24 cellular contexts compared by ENCODE assay signal in genomic region chr12:104581000-104581570, GRCh38.
A peak's percentile ranks its signal among the peaks of the same experiment; 100 is the strongest.
DNase-seq lines count a peak whose midpoint lies in the region; ATAC-seq and TF ChIP-seq lines count a peak whose summit lies in the region.
"Had no signal": no experiment of that assay in that cellular context is flagged by ENCODE, and none has a peak within 500 bp of the region (broad histone marks: within the 10 kb centered on the region; RNA-seq: fewer than 3 reads in every experiment).

No MANE protein-coding gene starts in this region.

- CTCF ChIA-PET in activated B cell treated with CpG ODN at 0.5 μM for 24 hours (lab: Charles Lee) (interaction anchor here (1.2 to 1.8 kb wide), 2 partner anchors 10 to 199 kb away, joined by 4 to 6 read pairs; no protein-coding TSS in a partner anchor), RWPE1 (lab: Yijun Ruan, JAX) (interaction anchor here (0.6 to 0.7 kb wide), 2 partner anchors 165 to 199 kb away, joined by 3 to 7 read pairs; no protein-coding TSS in a partner anchor)

- H3K4me3 ChIP-seq in BLaER1 treated with 17β-estradiol and CSF1 and Interleukin-3, amounts not matched to agents 10 nM and 100 nM, result no peak overlapping the region
- peak overlapping the region; percentile 34; the same call in 1 of the 2 replicates for H3K4me3 ChIP-seq in GM08714 (ENCODE audit: low read length)
- H3K4me3 ChIP-seq: GM23338, heart left ventricle, left lung, Peyer's patch had no signal

- H3K4me2 ChIP-seq in BLaER1 treated with 17β-estradiol and CSF1 and Interleukin-3, amounts not matched to agents 10 nM and 100 nM, result peak overlapping the region; percentile 48 to 83 (median 69); a peak in 19 of 22 replicates
- H3K4me2 ChIP-seq: GM23338 had no signal

- TF ChIP-seq CTCF in activated B cell treated with CpG ODN at 0.5 μM for 24 hours (IDR thresholded peaks at IDR 0.05) (no peak), RWPE1 (conservative IDR thresholded peaks at IDR 0.05; ENCODE audit: low read depth) (no peak)

- H3K4me1 Mint-ChIP-seq in activated B cell treated with CpG ODN at 0.5 μM for 24 hours (peaks cover 93% of the 10 kb centered on the region), naive B cell (peaks cover 59 to 95% (median 93%) of the 10 kb centered on the region in 3 donors)

- peaks cover 73 to 91% (median 86%) of the 10 kb centered on the region in 10 experiments for H3K4me1 ChIP-seq in BLaER1 treated with 17β-estradiol and CSF1 and Interleukin-3, amounts not matched to agents 10 nM and 100 nM
- H3K4me1 ChIP-seq: parathyroid adenoma had no signal

- DNase-seq in activated B cell treated with CpG ODN at 0.5 μM for 24 hours, result no peak
- no peak for DNase-seq in naive B cell
- no peak for DNase-seq in effector CD4-positive, alpha-beta T cell
- DNase-seq in RWPE1 (ENCODE audit: low spot score), result no peak
- DNase-seq: activated CD4-positive, alpha-beta T cell treated with anti-CD3 and anti-CD28 coated beads, Interleukin-2, amount 50 U/mL, for 4 hours; amygdala; DMS79; heart left ventricle; left lung; midbrain; NCI-H1092 treated with DMSO at 0.1 percent for 48 hours; NCI-H1930; NCI-H226; nephron progenitor cell; Peyer's patch; right cardiac atrium; substantia nigra; WERI-Rb-1 had no signal

- peak overlapping the region in 4 of 11 experiments; percentile 1 to 56 (median 14); a peak in 2 of 22 replicates for H3K27ac ChIP-seq in BLaER1 treated with 17β-estradiol and CSF1 and Interleukin-3, amounts not matched to agents 10 nM and 100 nM
- H3K27ac ChIP-seq in RWPE1, result no peak overlapping the region
- H3K27ac ChIP-seq: left lung, parathyroid adenoma, WERI-Rb-1 had no signal

- peaks cover 0 to 29% (median 15%) of the 10 kb centered on the region in 11 experiments; a peak in 14 of 22 replicates for H3K36me3 ChIP-seq in BLaER1 treated with 17β-estradiol and CSF1 and Interleukin-3, amounts not matched to agents 10 nM and 100 nM
- H3K36me3 ChIP-seq: heart left ventricle, left lung, Peyer's patch, WERI-Rb-1 had no signal

- H3K9ac ChIP-seq in BLaER1 treated with 17β-estradiol and CSF1 and Interleukin-3, amounts not matched to agents 10 nM and 100 nM, result no peak overlapping the region; a peak in 1 of 22 replicates
- H3K9ac ChIP-seq: parathyroid adenoma had no signal

- H3K36me3 Mint-ChIP-seq in activated B cell treated with CpG ODN at 0.5 μM for 24 hours (ENCODE audit: low read depth), result peaks cover 1% of the 10 kb centered on the region
- H3K36me3 Mint-ChIP-seq in naive B cell, result peaks cover 6% of the 10 kb centered on the region in 2 donors

- no peaks in the 10 kb centered on the region for H3K27me3 ChIP-seq in BLaER1 treated with 17β-estradiol and CSF1 and Interleukin-3, amounts not matched to agents 10 nM and 100 nM
- H3K27me3 ChIP-seq: heart left ventricle, left lung, Peyer's patch had no signal

- H4K20me1 ChIP-seq in BLaER1 treated with 17β-estradiol and CSF1 and Interleukin-3, amounts not matched to agents 10 nM and 100 nM, result peaks cover 46 to 98% (median 92%) of the 10 kb centered on the region in 11 experiments; a peak in 21 of 22 replicates

- H3K27me3 Mint-ChIP-seq in activated B cell treated with CpG ODN at 0.5 μM for 24 hours (no peaks in the 10 kb centered on the region), naive B cell (no peaks in the 10 kb centered on the region)
- H3K27me3 Mint-ChIP-seq: dendritic cell treated with granulocyte-macrophage colony-stimulating factor and Interleukin-4, amounts not matched to agents 40 ng/mL and 50 ng/mL, for 4 days had no signal

- H3K27ac Mint-ChIP-seq in activated B cell treated with CpG ODN at 0.5 μM for 24 hours (peak overlapping the region; percentile 70), naive B cell (peak overlapping the region; percentile 78 to 99 (median 98))
- H3K27ac Mint-ChIP-seq: dendritic cell treated with granulocyte-macrophage colony-stimulating factor and Interleukin-4, amounts not matched to agents 40 ng/mL and 50 ng/mL, for 4 days; GM23338; nephron progenitor cell had no signal

- H3K9me3 ChIP-seq in BLaER1 treated with 17β-estradiol and CSF1 and Interleukin-3, amounts not matched to agents 10 nM and 100 nM (replicated peaks in 1 of 11), result no peaks in the 10 kb centered on the region
- H3K9me3 ChIP-seq: heart left ventricle, left lung, Peyer's patch had no signal

- intact Hi-C loops in activated B cell treated with CpG ODN at 0.5 μM for 24 hours (cut with micrococcal nuclease), result loop anchor here (5.0 kb wide), 3 partner anchors 59 to 376 kb away; partner anchors contain the start of gene SLC41A2

- H3K4me3 Mint-ChIP-seq in activated B cell treated with CpG ODN at 0.5 μM for 24 hours (no peak overlapping the region), naive B cell (peak overlapping the region in 5 of 8 donors; percentile 26 to 64 (median 63))
- H3K4me3 Mint-ChIP-seq: dendritic cell treated with granulocyte-macrophage colony-stimulating factor and Interleukin-4, amounts not matched to agents 40 ng/mL and 50 ng/mL, for 4 days; GM23338; nephron progenitor cell had no signal

- no peaks in the 10 kb centered on the region for H3K9me3 Mint-ChIP-seq in activated B cell treated with CpG ODN at 0.5 μM for 24 hours
- H3K9me3 Mint-ChIP-seq in naive B cell, result no peaks in the 10 kb centered on the region
- H3K9me3 Mint-ChIP-seq: dendritic cell treated with granulocyte-macrophage colony-stimulating factor and Interleukin-4, amounts not matched to agents 40 ng/mL and 50 ng/mL, for 4 days; GM23338; nephron progenitor cell had no signal

- POLR2A ChIA-PET in activated B cell treated with CpG ODN at 0.5 μM for 24 hours (lab: Charles Lee) (interaction anchor here (0.6 to 3.2 kb wide), 5 partner anchors 10 to 124 kb away, joined by 3 to 36 read pairs (median 5); no protein-coding TSS in a partner anchor), RWPE1 (lab: Yijun Ruan, JAX; ENCODE audit: low non-redundant PET) (no interaction called here)

- ATAC-seq in activated B cell treated with CpG ODN at 0.5 μM for 24 hours (ENCODE audit: low read depth), result no peak
- ATAC-seq in naive B cell (ENCODE audit: low read depth in 2 of 2), result no peak
- no peak for ATAC-seq in HG02571 (IDR thresholded peaks at IDR 0.05; ENCODE audit: unreplicated experiment)
- ATAC-seq: GM23338, heart left ventricle, left lung, right cardiac atrium had no signal
